Comparison of ENCODE assay signal across 24 cellular contexts in genomic region chr9:29802454-29802853, GRCh38.
"Had no signal": no experiment of that assay in that cellular context is flagged by ENCODE, and none has a peak within 500 bp of the region (broad histone marks: within the 10 kb centered on the region; RNA-seq: fewer than 3 reads in every experiment).

No MANE protein-coding gene starts in this region.

- ATAC-seq: heart right ventricle; left colon; left lung; lower lobe of right lung; naive thymus-derived CD4-positive, alpha-beta T cell; natural killer cell treated with Interleukin-12 subunit alpha and Interleukin-12 subunit beta and Interleukin-15 and Interleukin-18, amount 100 ng/mL, for 72 hours; right lobe of liver; stimulated activated naive B cell treated with anti-CD40 and anti-IgM and Interleukin-4, amounts not matched to agents 10 μg/mL and 1 μg/mL and 100 μg/mL, for 72 hours; stimulated activated naive CD8-positive, alpha-beta T cell treated with anti-CD3 and anti-CD28 coated beads, Interleukin-15, Interleukin-2, amounts not matched to agents 100 U/mL and 50 U/mL, for 24 hours; upper lobe of right lung had no signal

- H3K27me3 ChIP-seq: heart right ventricle, hepatocyte, left lung, ovary, right atrium auricular region, right lobe of liver, stomach, testis, thyroid gland, upper lobe of right lung had no signal

- H3K4me1 ChIP-seq: heart right ventricle, left lung, lower lobe of right lung, right atrium auricular region, right lobe of liver, stomach, testis, thyroid gland, upper lobe of right lung had no signal

- FAIRE-seq: urothelium cell line had no signal

- H2AFZ ChIP-seq: hepatocyte had no signal

- H3K4me3 ChIP-seq: heart right ventricle, hepatocyte, left lung, lower lobe of right lung, ovary, right atrium auricular region, right lobe of liver, stomach, testis, thyroid gland, upper lobe of right lung had no signal

- H3K79me2 ChIP-seq: hepatocyte had no signal

- H3K9me3 ChIP-seq: left lung, lower lobe of right lung, ovary, right atrium auricular region, right lobe of liver, stomach, testis, thyroid gland, upper lobe of right lung had no signal

- H3K27ac ChIP-seq: heart right ventricle, hepatocyte, left lung, lower lobe of right lung, ovary, right atrium auricular region, right lobe of liver, stomach, testis, thyroid gland, upper lobe of right lung had no signal

- H3K4me2 ChIP-seq: hepatocyte had no signal

- DNase-seq: heart right ventricle; islet precursor cell; left colon; left lung; lower lobe of right lung; mesendoderm; naive thymus-derived CD4-positive, alpha-beta T cell; ovary; right lobe of liver; stimulated activated CD4-positive, alpha-beta T cell treated with anti-CD3 and anti-CD28 coated beads, Interleukin-12 subunit alpha, Interleukin-12 subunit beta, amount 100 ng/mL, for 4 hours; stimulated activated CD4-positive, alpha-beta T cell treated with anti-CD3 and anti-CD28 coated beads, Interleukin-15, amount 100 ng/mL, for 24 hours; stimulated activated CD4-positive, alpha-beta T cell treated with anti-CD3 and anti-CD28 coated beads, Interleukin-2, amount 100 ng/mL, for 24 hours; stimulated activated CD4-positive, alpha-beta T cell treated with anti-CD3 and anti-CD28 coated beads, Interleukin-4, amount 100 ng/mL, for 1 hour; stimulated activated naive B cell treated with anti-CD40 and anti-IgM and Interleukin-4, amounts not matched to agents 10 μg/mL and 1 μg/mL and 100 μg/mL, for 72 hours; stimulated activated naive CD8-positive, alpha-beta T cell treated with anti-CD3 and anti-CD28 coated beads, Interleukin-15, Interleukin-2, amounts not matched to agents 100 U/mL and 50 U/mL, for 24 hours; stomach; testis; thyroid gland; trophoblast cell; upper lobe of right lung had no signal

- H3K36me3 ChIP-seq: heart right ventricle, left lung, lower lobe of right lung, ovary, right atrium auricular region, right lobe of liver, stomach, thyroid gland, upper lobe of right lung had no signal
